ENCODE assay signal across 10 cellular contexts in genomic region chr9:93083592-93084470, GRCh38. TPM values are rescaled to one million over a fixed set of nuclear protein-coding genes. Genes with fewer than 3 reads are reported as not detected.
DNase-seq lines count a peak whose midpoint lies in the region; ATAC-seq and TF ChIP-seq lines count a peak whose summit lies in the region.
"Had no signal": no experiment of that assay in that cellular context is flagged by ENCODE, and none has a peak within 500 bp of the region (broad histone marks: within the 10 kb centered on the region; RNA-seq: fewer than 3 reads in every experiment).

No MANE protein-coding gene starts in this region.

- CTCF ChIA-PET in activated CD4-positive, alpha-beta memory T cell treated with anti-CD3 and anti-CD28 coated beads for 36 hours (lab: Charles Lee) = interaction anchor here (1.5 to 1.8 kb wide), 2 partner anchors 25 to 81 kb away, joined by 5 to 8 read pairs; no protein-coding TSS in a partner anchor

- H3K27me3 ChIP-seq in endodermal cell (ENCODE audit: control insufficient read depth, insufficient read depth, low read length, poor library complexity, severe bottlenecking) = no peaks in the 10 kb centered on the region

- intact Hi-C loops in activated CD4-positive, alpha-beta memory T cell treated with anti-CD3 and anti-CD28 coated beads for 36 hours (cut with micrococcal nuclease) = loop anchor here (1.0 kb wide), 2 partner anchors 7 to 20 kb away; no protein-coding TSS in a partner anchor

- no peak overlapping the region for H3K4me3 ChIP-seq in endodermal cell (ENCODE audit: low read length)

- 84% methylated on average over 8 of the region's 8 CpGs; no CpG with 5 or more reads in 1 of the 2 experiments for WGBS in endodermal cell (ENCODE audit: insufficient coverage in 1 of 2, insufficient read length in 1 of 2), 2 experiments

- POLR2A ChIA-PET in activated CD4-positive, alpha-beta memory T cell treated with anti-CD3 and anti-CD28 coated beads for 36 hours (lab: Charles Lee) = interaction anchor here (1.0 to 2.0 kb wide), 6 partner anchors 8 to 25 kb away, joined by 3 to 12 read pairs (median 8); partner anchors contain the start of gene CARD19

- H3K27me3 Mint-ChIP-seq in IgD-negative memory B cell (no peaks in the 10 kb centered on the region), endodermal cell (ENCODE audit: insufficient read depth) (no peaks in the 10 kb centered on the region)
- H3K27me3 Mint-ChIP-seq in activated CD4-positive, alpha-beta memory T cell treated with anti-CD3 and anti-CD28 coated beads for 36 hours = no peaks in the 10 kb centered on the region

- H3K4me3 Mint-ChIP-seq in IgD-negative memory B cell = no peak overlapping the region
- H3K4me3 Mint-ChIP-seq in activated CD4-positive, alpha-beta memory T cell treated with anti-CD3 and anti-CD28 coated beads for 36 hours = peak overlapping the region; percentile 28
- no peak overlapping the region for H3K4me3 Mint-ChIP-seq in endodermal cell

- H3K4me1 ChIP-seq in endodermal cell (ENCODE audit: control insufficient read depth, insufficient read depth, low read length) = no peaks in the 10 kb centered on the region
- H3K4me1 ChIP-seq: parathyroid adenoma had no signal

- peaks cover 0 to 1% (median 0%) of the 10 kb centered on the region in 3 donors for H3K9me3 Mint-ChIP-seq in IgD-negative memory B cell
- H3K9me3 Mint-ChIP-seq in activated CD4-positive, alpha-beta memory T cell treated with anti-CD3 and anti-CD28 coated beads for 36 hours = peaks cover 7% of the 10 kb centered on the region
- peaks cover 7% of the 10 kb centered on the region for H3K9me3 Mint-ChIP-seq in endodermal cell

- H3K4me1 Mint-ChIP-seq in IgD-negative memory B cell = peaks cover 0 to 8% (median 2%) of the 10 kb centered on the region in 3 donors
- peaks cover 46% of the 10 kb centered on the region for H3K4me1 Mint-ChIP-seq in activated CD4-positive, alpha-beta memory T cell treated with anti-CD3 and anti-CD28 coated beads for 36 hours (ENCODE audit: low read depth)
- H3K4me1 Mint-ChIP-seq in endodermal cell = no peaks in the 10 kb centered on the region

- peaks cover 4% of the 10 kb centered on the region for H3K9me3 ChIP-seq in endodermal cell (ENCODE audit: control insufficient read depth, low read length)

- TF ChIP-seq CTCF in endodermal cell (conservative IDR thresholded peaks at IDR 0.05) = no peak

- H3K36me3 ChIP-seq in endodermal cell (ENCODE audit: control insufficient read depth, insufficient read depth, low read length) = no peaks in the 10 kb centered on the region

- no peak overlapping the region for H3K27ac ChIP-seq in endodermal cell (ENCODE audit: low read depth, low read length)
- H3K27ac ChIP-seq: parathyroid adenoma had no signal

- H3K36me3 Mint-ChIP-seq in IgD-negative memory B cell (peaks cover 8% of the 10 kb centered on the region), endodermal cell (ENCODE audit: low read depth) (peaks cover 11% of the 10 kb centered on the region)
- peaks cover 58% of the 10 kb centered on the region for H3K36me3 Mint-ChIP-seq in activated CD4-positive, alpha-beta memory T cell treated with anti-CD3 and anti-CD28 coated beads for 36 hours

- H3K27ac Mint-ChIP-seq in IgD-negative memory B cell (peak overlapping the region in 2 of 3 donors; percentile 39 to 60), endodermal cell (no peak overlapping the region)
- peak overlapping the region; percentile 98 for H3K27ac Mint-ChIP-seq in activated CD4-positive, alpha-beta memory T cell treated with anti-CD3 and anti-CD28 coated beads for 36 hours

- ATAC-seq in HG03457 (IDR thresholded peaks at IDR 0.05; ENCODE audit: unreplicated experiment) (no peak), HG03159 (IDR thresholded peaks at IDR 0.05; ENCODE audit: unreplicated experiment) (no peak)

- DNase-seq in activated CD4-positive, alpha-beta memory T cell treated with anti-CD3 and anti-CD28 coated beads for 36 hours = peak; percentile 78
- DNase-seq in endodermal cell (peak; percentile 31), RKO (ENCODE audit: low spot score) (no peak), COLO668 (lab: John Stamatoyannopoulos, UW; ENCODE audit: unreplicated experiment) (no peak)
- DNase-seq in stimulated activated CD8-positive, alpha-beta memory T cell treated with anti-CD3 and anti-CD28 coated beads, Interleukin-4, amount 100 ng/mL, for 48 hours = peak; percentile 61
- DNase-seq: NCI-H1105 treated with DMSO at 0.1 percent for 48 hours had no signal

- no peak overlapping the region for H3K9ac ChIP-seq in endodermal cell (ENCODE audit: extremely low read depth, low read length, poor library complexity, severe bottlenecking)
- H3K9ac ChIP-seq: parathyroid adenoma had no signal

RNA-seq across cellular contexts. Expression of gene CARD19, which starts 12.2 kb away (rescaled TPM):
- 36.2 TPM for polyA plus RNA-seq in IgD-negative memory B cell
- 10 to 100 TPM; 77.9 to 80.0 TPM for total RNA-seq in activated CD4-positive, alpha-beta memory T cell treated with anti-CD3 and anti-CD28 coated beads for 36 hours
- total RNA-seq in endodermal cell = 10 to 100 TPM; 16.4 to 21.9 TPM
- polyA plus RNA-seq in endodermal cell (2013, experiment 1 of 2) = 32.1 TPM
- 29.8 TPM for polyA plus RNA-seq in endodermal cell (2013, experiment 2 of 2)

RNA-seq across cellular contexts. Expression of gene SUSD3, which starts 25.3 kb away (rescaled TPM):
- 96.3 TPM for polyA plus RNA-seq in IgD-negative memory B cell
- 10 to 100 TPM; 67.0 to 72.8 TPM for total RNA-seq in activated CD4-positive, alpha-beta memory T cell treated with anti-CD3 and anti-CD28 coated beads for 36 hours
- 1 to 10 TPM; 5.1 to 5.9 TPM for total RNA-seq in endodermal cell
- polyA plus RNA-seq in endodermal cell (2013, experiment 1 of 2) = 3.1 TPM
- polyA plus RNA-seq in endodermal cell (2013, experiment 2 of 2) = 2.7 TPM

RNA-seq across cellular contexts. Expression of gene NINJ1, which starts 50.2 kb away (rescaled TPM):
- polyA plus RNA-seq in IgD-negative memory B cell = 8.3 TPM
- 10 to 100 TPM; 77.9 to 82.0 TPM for total RNA-seq in activated CD4-positive, alpha-beta memory T cell treated with anti-CD3 and anti-CD28 coated beads for 36 hours
- 10 to 100 TPM; 24.2 to 32.0 TPM for total RNA-seq in endodermal cell
- polyA plus RNA-seq in endodermal cell (2013, experiment 1 of 2) = 29.8 TPM
- polyA plus RNA-seq in endodermal cell (2013, experiment 2 of 2) = 28.4 TPM

Comparison
In these comparisons a context has a peak if more than half of its experiments do, and no peak if none do; other contexts are left out.
1. DNase-seq: peak in activated CD4-positive, alpha-beta memory T cell treated with anti-CD3 and anti-CD28 coated beads for 36 hours (single experiment), endodermal cell (single experiment) and stimulated activated CD8-positive, alpha-beta memory T cell treated with anti-CD3 and anti-CD28 coated beads, Interleukin-4, amount 100 ng/mL, for 48 hours (single experiment); none in RKO (single experiment) and COLO668 (single experiment).
2. RNA of gene SUSD3, which starts 25.3 kb away (total RNA-seq): 67.0 to 72.8 TPM in activated CD4-positive, alpha-beta memory T cell treated with anti-CD3 and anti-CD28 coated beads for 36 hours; 5.1 to 5.9 TPM in endodermal cell; every median in the first group is over 4 times any median in the second.